ENCODE assay signal across 16 cellular contexts in the genomic region with DNA sequence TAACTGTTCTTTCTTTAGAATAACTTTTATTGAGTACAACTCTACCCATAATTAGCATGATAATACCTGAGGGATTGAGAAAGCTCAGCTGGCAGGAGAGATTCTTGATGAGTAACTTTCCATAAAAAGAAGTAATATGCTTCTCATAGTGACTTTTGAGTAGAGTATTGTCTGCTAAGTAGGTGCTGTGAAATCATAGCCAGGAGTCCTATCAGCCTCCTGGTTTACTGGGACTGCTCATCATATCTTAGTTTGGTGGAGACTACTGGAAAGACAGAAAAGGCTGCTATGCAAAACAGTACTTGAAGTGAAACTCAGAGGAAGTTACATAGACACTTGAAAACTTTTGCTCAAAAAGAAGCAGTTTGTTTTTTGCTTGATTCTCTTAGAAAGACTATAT.
DNase-seq lines count a peak whose midpoint lies in the region; ATAC-seq lines count a peak whose summit lies in the region.
"Had no signal": no experiment of that assay in that cellular context is flagged by ENCODE, and none has a peak within 500 bp of the region (broad histone marks: within the 10 kb centered on the region; RNA-seq: fewer than 3 reads in every experiment).

No MANE protein-coding gene starts in this region.

- DNase-seq in astrocyte of the hippocampus (ENCODE audit: low read depth, low spot score), result peak; percentile 3
- DNase-seq in DMS 273 (lab: John Stamatoyannopoulos, UW; ENCODE audit: unreplicated experiment), result no peak
- DNase-seq in NCI-H82 treated with DMSO at 0.1 percent for 48 hours (lab: John Stamatoyannopoulos, UW; ENCODE audit: unreplicated experiment), result no peak
- no peak for DNase-seq in islet precursor cell
- no peak for DNase-seq in central memory CD4-positive, alpha-beta T cell
- DNase-seq: activated CD8-positive, alpha-beta T cell treated with anti-CD3 and anti-CD28 coated beads for 36 hours; colonic mucosa; GDM1; kidney; NCI-H1436; NCI-H82; T-helper 17 cell; upper lobe of left lung had no signal

- peak; percentile 83 for ATAC-seq in GM18498 (IDR thresholded peaks at IDR 0.05; ENCODE audit: unreplicated experiment)
- peak; percentile 82 for ATAC-seq in GM21367 (IDR thresholded peaks at IDR 0.05; ENCODE audit: unreplicated experiment)
- ATAC-seq in HG03045 (IDR thresholded peaks at IDR 0.05; ENCODE audit: unreplicated experiment), result peak; percentile 61
- ATAC-seq: activated CD8-positive, alpha-beta T cell treated with anti-CD3 and anti-CD28 coated beads for 36 hours; T-helper 17 cell had no signal
